Comparison of ENCODE assay signal across 1 cellular context in the genomic region with DNA sequence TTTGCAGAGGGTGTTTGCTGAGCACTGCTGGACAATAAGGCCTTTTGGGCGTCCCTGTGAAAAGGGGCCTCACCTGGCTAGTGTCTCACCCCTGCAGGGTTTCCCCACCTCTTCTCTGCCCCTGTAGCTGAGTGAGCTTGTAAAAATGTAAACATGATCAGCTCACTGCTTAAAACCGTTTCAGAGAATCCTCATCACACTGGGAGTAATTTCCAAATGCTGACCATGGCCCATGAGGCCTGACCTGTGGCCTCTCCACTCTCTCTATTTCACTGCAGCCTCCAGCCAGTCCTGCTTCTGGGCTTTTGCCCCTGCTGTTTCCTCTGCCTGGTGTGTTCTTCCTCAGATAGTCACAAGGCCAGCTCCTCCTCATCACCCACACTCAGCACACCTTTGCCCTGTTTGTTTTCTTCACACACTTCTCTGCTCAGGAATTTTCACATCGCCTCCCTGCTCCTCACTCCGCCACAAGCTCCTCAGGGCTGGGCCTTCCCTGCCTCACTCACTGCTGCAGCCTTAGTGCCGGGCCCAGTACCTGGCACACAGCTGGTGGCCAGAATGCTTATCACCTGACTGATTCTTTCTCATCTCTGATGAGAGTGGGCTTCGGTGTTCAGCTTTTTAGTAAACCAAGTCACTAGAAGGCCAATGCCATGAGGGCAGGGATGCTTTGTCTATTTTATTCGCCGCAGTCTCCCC.
TF ChIP-seq lines count a peak whose summit lies in the region.

No MANE protein-coding gene starts in this region.

TF ChIP-seq in K562, 482 proteins besides CTCF, POLR2A, EP300 and RAD21:
- no peak for TF ChIP-seq ZNF282 (CRISPR knock-in tag; IDR thresholded peaks at IDR 0.05)
- no peak for TF ChIP-seq ZNF780A (CRISPR knock-in tag; IDR thresholded peaks at IDR 0.05)
- no peak for TF ChIP-seq ZNF584 (CRISPR knock-in tag; IDR thresholded peaks at IDR 0.05; ENCODE audit: low read depth)
- TF ChIP-seq, protein P1, sequence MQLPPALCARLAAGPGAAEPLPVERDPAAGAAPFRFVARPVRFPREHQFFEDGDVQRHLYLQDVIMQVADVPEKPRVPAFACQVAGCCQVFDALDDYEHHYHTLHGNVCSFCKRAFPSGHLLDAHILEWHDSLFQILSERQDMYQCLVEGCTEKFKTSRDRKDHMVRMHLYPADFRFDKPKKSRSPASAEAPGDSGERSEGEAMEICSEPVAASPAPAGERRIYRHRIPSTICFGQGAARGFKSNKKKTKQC (CRISPR knock-in tag; IDR thresholded peaks at IDR 0.05): peak; percentile 28; the same call in 1 of the 2 replicates
